In genomic region chr2:136023416-136023815, GRCh38 we compare ENCODE assay signal across 18 cellular contexts.
"Had no signal": no experiment of that assay in that cellular context is flagged by ENCODE, and none has a peak within 500 bp of the region (broad histone marks: within the 10 kb centered on the region; RNA-seq: fewer than 3 reads in every experiment).

No MANE protein-coding gene starts in this region.

- H3K9me3 Mint-ChIP-seq: activated B cell treated with CpG ODN at 0.5 μM for 24 hours; effector memory CD8-positive, alpha-beta T cell had no signal

- H3K36me3 Mint-ChIP-seq: activated naive CD8-positive, alpha-beta T cell had no signal

- H3K4me3 Mint-ChIP-seq: activated B cell treated with CpG ODN at 0.5 μM for 24 hours; activated CD4-positive, alpha-beta memory T cell treated with anti-CD3 and anti-CD28 coated beads, Interleukin-2, amount 10 ng/mL, durations not matched to agents 7 days and 5 days; activated CD8-positive, alpha-beta memory T cell treated with anti-CD3 and anti-CD28 coated beads, Interleukin-2, amount 10 ng/mL, durations not matched to agents 7 days and 5 days; activated naive CD8-positive, alpha-beta T cell; effector memory CD8-positive, alpha-beta T cell; naive thymus-derived CD4-positive, alpha-beta T cell; stimulated activated naive B cell treated with anti-CD40 and anti-IgM and Interleukin-4, amounts not matched to agents 10 μg/mL and 1 μg/mL and 100 μg/mL, for 72 hours had no signal

- ATAC-seq: activated CD8-positive, alpha-beta memory T cell treated with anti-CD3 and anti-CD28 coated beads, Interleukin-2, amount 10 ng/mL, durations not matched to agents 7 days and 5 days; effector memory CD8-positive, alpha-beta T cell; mucosa of descending colon; stimulated activated naive B cell treated with anti-CD40 and anti-IgM and Interleukin-4, amounts not matched to agents 10 μg/mL and 1 μg/mL and 100 μg/mL, for 72 hours had no signal

- H3K27me3 ChIP-seq: sigmoid colon had no signal

- H3K4me3 ChIP-seq: mucosa of descending colon, sigmoid colon, thoracic aorta had no signal

- H2AFZ ChIP-seq: parathyroid adenoma had no signal

- H3K9me3 ChIP-seq: mucosa of descending colon, sigmoid colon, thoracic aorta had no signal

- H3K27ac ChIP-seq: epithelial cell of prostate, parathyroid adenoma, sigmoid colon, thoracic aorta had no signal

- H3K27ac Mint-ChIP-seq: activated B cell treated with CpG ODN at 0.5 μM for 24 hours; activated CD4-positive, alpha-beta memory T cell treated with anti-CD3 and anti-CD28 coated beads, Interleukin-2, amount 10 ng/mL, durations not matched to agents 7 days and 5 days; activated CD8-positive, alpha-beta memory T cell treated with anti-CD3 and anti-CD28 coated beads, Interleukin-2, amount 10 ng/mL, durations not matched to agents 7 days and 5 days; activated naive CD8-positive, alpha-beta T cell; effector memory CD8-positive, alpha-beta T cell; stimulated activated naive B cell treated with anti-CD40 and anti-IgM and Interleukin-4, amounts not matched to agents 10 μg/mL and 1 μg/mL and 100 μg/mL, for 72 hours had no signal

- H3K79me2 ChIP-seq: parathyroid adenoma had no signal

- FAIRE-seq: bronchial epithelial cell had no signal

- H3K9ac ChIP-seq: parathyroid adenoma had no signal

- H3K27me3 Mint-ChIP-seq: activated B cell treated with CpG ODN at 0.5 μM for 24 hours; activated CD4-positive, alpha-beta memory T cell treated with anti-CD3 and anti-CD28 coated beads, Interleukin-2, amount 10 ng/mL, durations not matched to agents 7 days and 5 days; activated CD8-positive, alpha-beta memory T cell treated with anti-CD3 and anti-CD28 coated beads, Interleukin-2, amount 10 ng/mL, durations not matched to agents 7 days and 5 days; activated naive CD8-positive, alpha-beta T cell; naive thymus-derived CD4-positive, alpha-beta T cell had no signal

- H3K36me3 ChIP-seq: sigmoid colon, thoracic aorta had no signal

- DNase-seq: activated B cell treated with CpG ODN at 0.5 μM for 24 hours; activated CD4-positive, alpha-beta memory T cell treated with anti-CD3 and anti-CD28 coated beads, Interleukin-2, amount 10 ng/mL, durations not matched to agents 7 days and 5 days; activated CD4-positive, alpha-beta T cell treated with anti-CD3 and anti-CD28 coated beads for 4 hours; activated CD8-positive, alpha-beta memory T cell treated with anti-CD3 and anti-CD28 coated beads, Interleukin-2, amount 10 ng/mL, durations not matched to agents 7 days and 5 days; dermis blood vessel endothelial cell; effector memory CD8-positive, alpha-beta T cell; foreskin fibroblast; mucosa of descending colon; naive thymus-derived CD4-positive, alpha-beta T cell; sigmoid colon; stimulated activated CD4-positive, alpha-beta T cell treated with anti-CD3 and anti-CD28 coated beads, Interleukin-4, amount 100 ng/mL, for 4 hours; stimulated activated naive B cell treated with anti-CD40 and anti-IgM and Interleukin-4, amounts not matched to agents 10 μg/mL and 1 μg/mL and 100 μg/mL, for 72 hours; T-helper 9 cell had no signal
